ENCODE assay signal across 1 cellular context in genomic region chr6:31202259-31203166, GRCh38.
TF ChIP-seq lines count a peak whose summit lies in the region.

No MANE protein-coding gene starts in this region.

TF ChIP-seq in WTC11, 78 proteins besides CTCF, POLR2A, EP300 and RAD21 (continued from another document):
- no peak for TF ChIP-seq PREB (CRISPR knock-in tag; IDR thresholded peaks at IDR 0.05; ENCODE audit: borderline replicate concordance)
